12 cellular contexts compared by ENCODE assay signal in genomic region chr14:63178912-63179311, GRCh38. TPM values are rescaled to one million over a fixed set of nuclear protein-coding genes. Genes with fewer than 3 reads are reported as not detected.
DNase-seq lines count a peak whose midpoint lies in the region; ATAC-seq and TF ChIP-seq lines count a peak whose summit lies in the region.
"Had no signal": no experiment of that assay in that cellular context is flagged by ENCODE, and none has a peak within 500 bp of the region (broad histone marks: within the 10 kb centered on the region; RNA-seq: fewer than 3 reads in every experiment).

No MANE protein-coding gene starts in this region.

- TF ChIP-seq CTCF in RWPE1 (conservative IDR thresholded peaks at IDR 0.05; ENCODE audit: low read depth) (no peak), esophagus muscularis mucosa (IDR thresholded peaks at IDR 0.05) (no peak), osteoblast (IDR thresholded peaks at IDR 0.05; ENCODE audit: extremely low read depth, low read depth, low read length) (no peak), MM.1S (IDR thresholded peaks at IDR 0.05; ENCODE audit: low read length) (no peak)

- CTCF ChIA-PET in RWPE1 (lab: Yijun Ruan, JAX): interaction anchor here (1.0 kb wide), 1 partner anchor 1036 kb away, joined by 3 read pairs; no protein-coding TSS in a partner anchor

- H3K9me2 ChIP-seq in MM.1S (replicated peaks; ENCODE audit: insufficient read depth, low read length): no peaks in the 10 kb centered on the region

- H3K36me3 ChIP-seq in esophagus muscularis mucosa (no peaks in the 10 kb centered on the region), osteoblast (ENCODE audit: insufficient read depth, low read length) (no peaks in the 10 kb centered on the region), MM.1S (replicated peaks; ENCODE audit: insufficient read depth, low read length) (no peaks in the 10 kb centered on the region)
- H3K36me3 ChIP-seq: cardiac muscle cell had no signal

- H4K20me1 ChIP-seq in osteoblast (ENCODE audit: insufficient read depth, low read length): no peaks in the 10 kb centered on the region
- H4K20me1 ChIP-seq in MM.1S (ENCODE audit: insufficient read depth, low read length): no peaks in the 10 kb centered on the region

- no peaks in the 10 kb centered on the region for H3K9me3 ChIP-seq in esophagus muscularis mucosa
- no peaks in the 10 kb centered on the region for H3K9me3 ChIP-seq in osteoblast (ENCODE audit: low read depth, low read length)
- no peaks in the 10 kb centered on the region for H3K9me3 ChIP-seq in MM.1S (replicated peaks; ENCODE audit: insufficient read depth, low read length)

- no peak for TF ChIP-seq EP300 in esophagus muscularis mucosa (IDR thresholded peaks at IDR 0.05)

- intact Hi-C loops in esophagus muscularis mucosa (cut with DNase I): no loop called here

- H3F3A ChIP-seq in MM.1S (ENCODE audit: insufficient read depth, low read length): no peaks in the 10 kb centered on the region

- H3K4me2 ChIP-seq in osteoblast (ENCODE audit: insufficient read depth, low read length): no peak overlapping the region
- no peak overlapping the region for H3K4me2 ChIP-seq in MM.1S (ENCODE audit: low read depth, low read length)

- TF ChIP-seq POLR2A in esophagus muscularis mucosa (IDR thresholded peaks at IDR 0.05; ENCODE audit: low read depth): no peak

- ATAC-seq in HG03442 (IDR thresholded peaks at IDR 0.05; ENCODE audit: unreplicated experiment) (no peak), HG03196 (IDR thresholded peaks at IDR 0.05; ENCODE audit: unreplicated experiment) (no peak)
- ATAC-seq: activated CD8-positive, alpha-beta T cell treated with anti-CD3 and anti-CD28 coated beads for 36 hours had no signal

- H3K9ac ChIP-seq in MM.1S (ENCODE audit: low read length): no peak overlapping the region

- 62% methylated on average over 3 of the region's 3 CpGs for WGBS in esophagus muscularis mucosa

- H3K79me2 ChIP-seq in osteoblast (ENCODE audit: insufficient read depth, low read length): no peaks in the 10 kb centered on the region
- no peaks in the 10 kb centered on the region for H3K79me2 ChIP-seq in MM.1S (ENCODE audit: low read length)

- no peak overlapping the region for H3K4me3 ChIP-seq in esophagus muscularis mucosa
- no peak overlapping the region for H3K4me3 ChIP-seq in osteoblast (ENCODE audit: insufficient read depth, low read length)
- H3K4me3 ChIP-seq in MM.1S (ENCODE audit: low read length): no peak overlapping the region
- H3K4me3 ChIP-seq: cardiac muscle cell had no signal

- H3K27ac ChIP-seq in RWPE1: peak overlapping the region; percentile 93
- H3K27ac ChIP-seq in esophagus muscularis mucosa (replicated peaks in 1 of 4): peak overlapping the region in 3 of 4 donors; percentile 12 to 31 (median 15)
- peak overlapping the region; percentile 0 for H3K27ac ChIP-seq in osteoblast (ENCODE audit: low read depth, low read length)
- H3K27ac ChIP-seq in MM.1S (ENCODE audit: low read length): no peak overlapping the region
- H3K27ac ChIP-seq: cardiac muscle cell had no signal

- POLR2A ChIA-PET in RWPE1 (lab: Yijun Ruan, JAX; ENCODE audit: low non-redundant PET): no interaction called here

- peak overlapping the region; percentile 8 for H2AFZ ChIP-seq in osteoblast (ENCODE audit: low read length)
- no peak overlapping the region for H2AFZ ChIP-seq in MM.1S (ENCODE audit: low read length)

- peaks cover 9 to 25% (median 19%) of the 10 kb centered on the region in 4 donors for H3K4me1 ChIP-seq in esophagus muscularis mucosa
- peaks cover 9% of the 10 kb centered on the region for H3K4me1 ChIP-seq in osteoblast (ENCODE audit: insufficient read depth, low read length)
- H3K4me1 ChIP-seq in MM.1S (ENCODE audit: low read length): no peaks in the 10 kb centered on the region

- H3K27me3 ChIP-seq in esophagus muscularis mucosa (no peaks in the 10 kb centered on the region), osteoblast (ENCODE audit: insufficient read depth, low read length) (no peaks in the 10 kb centered on the region), MM.1S (replicated peaks; ENCODE audit: insufficient read depth, low read length) (no peaks in the 10 kb centered on the region)

- DNase-seq in AG20443 (ENCODE audit: low spot score) (peak; percentile 65), RWPE1 (ENCODE audit: low spot score) (peak; percentile 68), esophagus muscularis mucosa (ENCODE audit: extremely low spot score) (no peak), osteoblast (ENCODE audit: insufficient read length, low spot score, missing footprints) (no peak), RKO (ENCODE audit: low spot score) (no peak), MM.1S (no peak)
- DNase-seq: activated CD8-positive, alpha-beta T cell treated with anti-CD3 and anti-CD28 coated beads for 36 hours; NCI-H1436 had no signal

RNA-seq across cellular contexts. Expression of gene RHOJ, which starts 25.3 kb away (rescaled TPM):
- total RNA-seq in esophagus muscularis mucosa: 10 to 100 TPM; 10.4 to 13.1 (median 11.6) TPM
- total RNA-seq in osteoblast: 3.8 and 4.3 TPM in 2 replicates
- total RNA-seq: activated CD8-positive, alpha-beta T cell treated with anti-CD3 and anti-CD28 coated beads for 36 hours; activated T-helper 2 cell treated with anti-CD3 and anti-CD28 coated beads, Interferon-gamma antibody, Interleukin-2, Interleukin-4, amounts not matched to agents 10 μg/mL and 5 μg/mL and 100 μg/mL, durations not matched to agents 14 hours and 24 hours and 36 hours had no signal

Comparison
In these comparisons a context has a peak if more than half of its experiments do, and no peak if none do; other contexts are left out.
1. DNase-seq: peak in AG20443 (single experiment) and RWPE1 (single experiment); none in esophagus muscularis mucosa (single experiment), osteoblast (single experiment), RKO (single experiment) and MM.1S (single experiment).